15 cellular contexts compared by ENCODE assay signal in the genomic region with DNA sequence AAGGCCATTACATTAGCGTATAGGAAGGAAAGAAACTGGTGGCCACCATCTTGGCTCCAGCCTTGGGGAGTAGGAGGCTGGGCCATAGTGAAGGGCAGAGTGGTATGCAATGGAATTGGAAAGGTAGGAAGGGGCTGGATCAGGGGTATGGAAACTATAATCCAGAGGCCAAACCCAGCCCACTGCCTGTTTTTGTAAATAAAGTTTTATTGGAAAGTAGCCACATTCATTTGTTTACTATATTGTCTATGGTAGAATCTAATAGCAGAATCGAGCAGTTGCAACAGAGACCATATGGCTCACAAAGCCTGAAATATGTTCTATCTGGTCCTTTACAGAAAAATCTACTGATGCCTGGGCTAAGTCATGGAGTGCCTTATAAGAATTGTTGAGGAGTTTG.
"Had no signal": no experiment of that assay in that cellular context is flagged by ENCODE, and none has a peak within 500 bp of the region (broad histone marks: within the 10 kb centered on the region; RNA-seq: fewer than 3 reads in every experiment).

No MANE protein-coding gene starts in this region.

- H3K27ac ChIP-seq: body of pancreas, left ventricle myocardium inferior, pancreas had no signal

- H3K36me3 ChIP-seq: left ventricle myocardium inferior, pancreas had no signal

- H3K27me3 Mint-ChIP-seq: activated CD4-positive, alpha-beta memory T cell treated with anti-CD3 and anti-CD28 coated beads for 36 hours; stimulated activated naive CD8-positive, alpha-beta T cell treated with anti-CD3 and anti-CD28 coated beads, Interleukin-15, amount 100 ng/mL, for 72 hours had no signal

- DNase-seq: activated CD4-positive, alpha-beta memory T cell treated with anti-CD3 and anti-CD28 coated beads for 36 hours; activated naive CD4-positive, alpha-beta T cell treated with anti-CD3 and anti-CD28 coated beads for 36 hours; activated T-cell treated with anti-CD3 and anti-CD28 coated beads, Interleukin-2, amount 50 U/mL, for 4 hours; amniotic stem cell; body of pancreas; central memory CD4-positive, alpha-beta T cell; cortex of kidney; left ventricle myocardium inferior; mesendoderm; pancreas; stimulated activated CD4-positive, alpha-beta T cell treated with anti-CD3 and anti-CD28 coated beads, Interleukin-2, amount 100 ng/mL, for 48 hours; stimulated activated CD8-positive, alpha-beta memory T cell treated with anti-CD3 and anti-CD28 coated beads, Interleukin-4, amount 100 ng/mL, for 48 hours; stimulated activated naive CD8-positive, alpha-beta T cell treated with anti-CD3 and anti-CD28 coated beads, Interleukin-15, amount 100 ng/mL, for 72 hours; testis had no signal

- H3K4me3 ChIP-seq: body of pancreas, left ventricle myocardium inferior, pancreas, testis had no signal

- FAIRE-seq: keratinocyte, pancreas had no signal

- ATAC-seq: body of pancreas; stimulated activated naive CD8-positive, alpha-beta T cell treated with anti-CD3 and anti-CD28 coated beads, Interleukin-15, amount 100 ng/mL, for 72 hours had no signal

- H3K27me3 ChIP-seq: body of pancreas, pancreas, testis had no signal

- H3K27ac Mint-ChIP-seq: activated CD4-positive, alpha-beta memory T cell treated with anti-CD3 and anti-CD28 coated beads for 36 hours; activated naive CD4-positive, alpha-beta T cell treated with anti-CD3 and anti-CD28 coated beads for 36 hours had no signal

- H3K9me3 ChIP-seq: body of pancreas, pancreas, testis had no signal

- H3K4me1 ChIP-seq: body of pancreas, left ventricle myocardium inferior, pancreas had no signal

- H3K4me3 Mint-ChIP-seq: activated CD4-positive, alpha-beta memory T cell treated with anti-CD3 and anti-CD28 coated beads for 36 hours; activated naive CD4-positive, alpha-beta T cell treated with anti-CD3 and anti-CD28 coated beads for 36 hours; activated T-cell treated with anti-CD3 and anti-CD28 coated beads, Interleukin-2, amount 50 U/mL, for 4 hours; stimulated activated naive CD8-positive, alpha-beta T cell treated with anti-CD3 and anti-CD28 coated beads, Interleukin-15, amount 100 ng/mL, for 72 hours had no signal
